In genomic region chrX:43880439-43880838, GRCh38 we compare ENCODE assay signal across 27 cellular contexts. TPM values are rescaled to one million over a fixed set of nuclear protein-coding genes. Genes with fewer than 3 reads are reported as not detected.
DNase-seq lines count a peak whose midpoint lies in the region; ATAC-seq and TF ChIP-seq lines count a peak whose summit lies in the region.
"Had no signal": no experiment of that assay in that cellular context is flagged by ENCODE, and none has a peak within 500 bp of the region (broad histone marks: within the 10 kb centered on the region; RNA-seq: fewer than 3 reads in every experiment).

No MANE protein-coding gene starts in this region.

- peaks cover 0 to 8% (median 0%) of the 10 kb centered on the region in 4 donors for H3K4me1 ChIP-seq in right lobe of liver
- H3K4me1 ChIP-seq in tibial artery, result peaks cover 0 to 47% (median 3%) of the 10 kb centered on the region in 4 donors
- H3K4me1 ChIP-seq: Caco-2, HAP-1, Peyer's patch had no signal

- no peaks in the 10 kb centered on the region for H3K9me3 Mint-ChIP-seq in activated T-cell treated with anti-CD3 and anti-CD28 coated beads, Interleukin-2, amount 50 U/mL, for 4 hours
- H3K9me3 Mint-ChIP-seq in mesothelial cell of epicardium, result peaks cover 11% of the 10 kb centered on the region
- H3K9me3 Mint-ChIP-seq: activated naive CD4-positive, alpha-beta T cell treated with anti-CD3 and anti-CD28 coated beads, Interleukin-2, amount 50 U/mL, for 24 hours; activated T-cell treated with anti-CD3 and anti-CD28 coated beads, Interleukin-2, amount 50 U/mL, for 24 hours; memory B cell; naive thymus-derived CD4-positive, alpha-beta T cell; stimulated activated naive CD8-positive, alpha-beta T cell treated with anti-CD3 and anti-CD28 coated beads, Interleukin-15, amount 100 ng/mL, for 72 hours had no signal

- no peak overlapping the region for H3K27ac Mint-ChIP-seq in mesothelial cell of epicardium
- H3K27ac Mint-ChIP-seq: activated CD8-positive, alpha-beta T cell treated with anti-CD3 and anti-CD28 coated beads, Interleukin-2, amount 10 ng/mL, durations not matched to agents 7 days and 5 days; activated naive CD4-positive, alpha-beta T cell treated with anti-CD3 and anti-CD28 coated beads, Interleukin-2, amount 50 U/mL, for 24 hours; activated T-cell treated with anti-CD3 and anti-CD28 coated beads, Interleukin-2, amount 50 U/mL, for 24 hours; memory B cell; naive thymus-derived CD4-positive, alpha-beta T cell; stimulated activated naive CD8-positive, alpha-beta T cell treated with anti-CD3 and anti-CD28 coated beads, Interleukin-15, amount 100 ng/mL, for 72 hours had no signal

- H3K4me1 Mint-ChIP-seq in activated T-cell treated with anti-CD3 and anti-CD28 coated beads, Interleukin-2, amount 50 U/mL, for 4 hours (ENCODE audit: low read depth), result peaks cover 2% of the 10 kb centered on the region
- H3K4me1 Mint-ChIP-seq in mesothelial cell of epicardium, result no peaks in the 10 kb centered on the region
- H3K4me1 Mint-ChIP-seq: activated naive CD4-positive, alpha-beta T cell treated with anti-CD3 and anti-CD28 coated beads, Interleukin-2, amount 50 U/mL, for 24 hours; memory B cell; stimulated activated naive CD8-positive, alpha-beta T cell treated with anti-CD3 and anti-CD28 coated beads, Interleukin-15, amount 100 ng/mL, for 72 hours had no signal

- DNase-seq in activated T-cell treated with anti-CD3 and anti-CD28 coated beads, Interleukin-2, amount 50 U/mL, for 4 hours, result no peak
- no peak for DNase-seq in activated T-cell treated with anti-CD3 and anti-CD28 coated beads, Interleukin-2, amount 50 U/mL, for 48 hours
- DNase-seq in epithelial cell of esophagus (ENCODE audit: low read depth) (peak; percentile 73), right lobe of liver (no peak), tibial artery (no peak), mesothelial cell of epicardium (ENCODE audit: low spot score in 2 of 2, unreplicated experiment in 2 of 2) (no peak)
- DNase-seq: activated CD4-positive, CD25-positive, alpha-beta regulatory T cell; activated CD8-positive, alpha-beta T cell treated with anti-CD3 and anti-CD28 coated beads, Interleukin-2, amount 10 ng/mL, durations not matched to agents 7 days and 5 days; activated T-cell treated with anti-CD3 and anti-CD28 coated beads, Interleukin-2, amount 50 U/mL, for 24 hours; Caco-2; hippocampal formation; naive thymus-derived CD4-positive, alpha-beta T cell; NCI-H1092 treated with DMSO at 0.1 percent for 48 hours; NK-92 treated with Interleukin-12 subunit alpha and Interleukin-12 subunit beta, amount 100 ng/mL, for 24 hours; Peyer's patch; stimulated activated CD4-positive, alpha-beta T cell treated with anti-CD3 and anti-CD28 coated beads, Interleukin-4, amount 100 ng/mL, for 1 hour; stimulated activated naive CD8-positive, alpha-beta T cell treated with anti-CD3 and anti-CD28 coated beads, Interleukin-15, amount 100 ng/mL, for 72 hours; T1000 had no signal

- H3K4me3 ChIP-seq in epithelial cell of esophagus (ENCODE audit: low read length), result no peak overlapping the region
- H3K4me3 ChIP-seq in right lobe of liver, result peak overlapping the region; percentile 37 to 61 (median 56)
- H3K4me3 ChIP-seq in tibial artery, result peak overlapping the region; percentile 57 to 59
- H3K4me3 ChIP-seq: HAP-1, smooth muscle cell had no signal

- ATAC-seq in activated T-cell treated with anti-CD3 and anti-CD28 coated beads, Interleukin-2, amount 50 U/mL, for 4 hours, result peak; percentile 27 to 35
- ATAC-seq in right lobe of liver (peak in 1 of 4 donors; percentile 17), GM21528 (IDR thresholded peaks at IDR 0.05; ENCODE audit: low FRiP score, unreplicated experiment) (no peak), GM19467 (IDR thresholded peaks at IDR 0.05; ENCODE audit: unreplicated experiment) (no peak)
- ATAC-seq: activated CD8-positive, alpha-beta T cell treated with anti-CD3 and anti-CD28 coated beads, Interleukin-2, amount 10 ng/mL, durations not matched to agents 7 days and 5 days; naive thymus-derived CD4-positive, alpha-beta T cell; SK-N-SH treated with all-trans-retinoic acid at 6 μM for 48 hours; stimulated activated naive CD8-positive, alpha-beta T cell treated with anti-CD3 and anti-CD28 coated beads, Interleukin-15, amount 100 ng/mL, for 72 hours had no signal

- TF ChIP-seq CTCF in epithelial cell of esophagus (IDR thresholded peaks at IDR 0.05; ENCODE audit: insufficient read depth, low read depth, low read length, missing control alignments) (no peak), right lobe of liver (IDR thresholded peaks at IDR 0.05) (no peak), tibial artery (IDR thresholded peaks at IDR 0.05) (no peak), mesothelial cell of epicardium (IDR thresholded peaks at IDR 0.05; ENCODE audit: unreplicated experiment) (no peak)

- TF ChIP-seq POLR2A in right lobe of liver (IDR thresholded peaks at IDR 0.05), result no peak

- H3K27me3 ChIP-seq in right lobe of liver (peaks cover 0 to 5% of the 10 kb centered on the region in 2 donors), tibial artery (no peaks in the 10 kb centered on the region)
- H3K27me3 ChIP-seq: Peyer's patch had no signal

- peaks cover 21% of the 10 kb centered on the region for H3K27me3 Mint-ChIP-seq in activated T-cell treated with anti-CD3 and anti-CD28 coated beads, Interleukin-2, amount 50 U/mL, for 4 hours (ENCODE audit: low read depth)
- peaks cover 45% of the 10 kb centered on the region for H3K27me3 Mint-ChIP-seq in mesothelial cell of epicardium (ENCODE audit: low read depth)

- intact Hi-C loops in right lobe of liver (cut with DNase I) (no loop called here), tibial artery (cut with DNase I; ENCODE audit: low total_unique reads) (no loop called here)

- no peaks in the 10 kb centered on the region for H3K36me3 ChIP-seq in right lobe of liver
- H3K36me3 ChIP-seq in tibial artery, result no peaks in the 10 kb centered on the region
- H3K36me3 ChIP-seq: HAP-1, Peyer's patch had no signal

- 22% methylated on average over 3 of the region's 3 CpGs for WGBS in right lobe of liver (ENCODE audit: insufficient coverage, low coverage, low lambda C conversion rate, missing lambda C conversion rate)

- no peaks in the 10 kb centered on the region for H3K36me3 Mint-ChIP-seq in activated T-cell treated with anti-CD3 and anti-CD28 coated beads, Interleukin-2, amount 50 U/mL, for 4 hours (ENCODE audit: insufficient read depth)
- H3K36me3 Mint-ChIP-seq in mesothelial cell of epicardium, result no peaks in the 10 kb centered on the region
- H3K36me3 Mint-ChIP-seq: activated naive CD4-positive, alpha-beta T cell treated with anti-CD3 and anti-CD28 coated beads, Interleukin-2, amount 50 U/mL, for 24 hours; memory B cell had no signal

- no peak overlapping the region for H3K4me3 Mint-ChIP-seq in activated T-cell treated with anti-CD3 and anti-CD28 coated beads, Interleukin-2, amount 50 U/mL, for 4 hours
- H3K4me3 Mint-ChIP-seq in mesothelial cell of epicardium, result no peak overlapping the region
- H3K4me3 Mint-ChIP-seq: activated CD8-positive, alpha-beta T cell treated with anti-CD3 and anti-CD28 coated beads, Interleukin-2, amount 10 ng/mL, durations not matched to agents 7 days and 5 days; activated naive CD4-positive, alpha-beta T cell treated with anti-CD3 and anti-CD28 coated beads, Interleukin-2, amount 50 U/mL, for 24 hours; activated T-cell treated with anti-CD3 and anti-CD28 coated beads, Interleukin-2, amount 50 U/mL, for 24 hours; memory B cell; naive thymus-derived CD4-positive, alpha-beta T cell; stimulated activated naive CD8-positive, alpha-beta T cell treated with anti-CD3 and anti-CD28 coated beads, Interleukin-15, amount 100 ng/mL, for 72 hours had no signal

- no peaks in the 10 kb centered on the region for H3K9me3 ChIP-seq in right lobe of liver
- H3K9me3 ChIP-seq in tibial artery, result no peaks in the 10 kb centered on the region
- H3K9me3 ChIP-seq: Caco-2, HAP-1, Peyer's patch had no signal

- H3K27ac ChIP-seq in right lobe of liver (peak overlapping the region in 2 of 3 donors; percentile 81 to 91), tibial artery (peak overlapping the region; percentile 79 to 86)

RNA-seq across cellular contexts. Expression of gene MAOB, which starts 1.8 kb away (rescaled TPM):
- under 1 TPM in 2 of 3 donors, not detected in 1; 0.11 to 0.13 TPM for total RNA-seq in activated T-cell treated with anti-CD3 and anti-CD28 coated beads, Interleukin-2, amount 50 U/mL, for 4 hours
- total RNA-seq in right lobe of liver (100 to 1,000 TPM in 4 of 6 experiments, 10 to 100 TPM in 2; 70.0 to 253 (median 122) TPM), mesothelial cell of epicardium (0.44 to 0.65 TPM (median 0.57 TPM) in 3 replicates)
- total RNA-seq: A172; activated CD8-positive, alpha-beta T cell treated with anti-CD3 and anti-CD28 coated beads, Interleukin-2, amount 10 ng/mL, durations not matched to agents 7 days and 5 days; naive thymus-derived CD4-positive, alpha-beta T cell; NCI-H460; smooth muscle cell had no signal

Comparison
In these comparisons a context has a peak if more than half of its experiments do, and no peak if none do; other contexts are left out.
1. ATAC-seq: peak in activated T-cell treated with anti-CD3 and anti-CD28 coated beads, Interleukin-2, amount 50 U/mL, for 4 hours (2 of 2); none in GM21528 (single experiment) and GM19467 (single experiment).
2. RNA of gene MAOB, which starts 1.8 kb away (total RNA-seq): 70.0 to 253 TPM in right lobe of liver; 0.44 to 0.65 TPM in mesothelial cell of epicardium and 0.11 to 0.13 TPM in activated T-cell treated with anti-CD3 and anti-CD28 coated beads, Interleukin-2, amount 50 U/mL, for 4 hours; every median in the first group is over 10 times any median in the second.